ENCODE assay signal across 17 cellular contexts in the genomic region with DNA sequence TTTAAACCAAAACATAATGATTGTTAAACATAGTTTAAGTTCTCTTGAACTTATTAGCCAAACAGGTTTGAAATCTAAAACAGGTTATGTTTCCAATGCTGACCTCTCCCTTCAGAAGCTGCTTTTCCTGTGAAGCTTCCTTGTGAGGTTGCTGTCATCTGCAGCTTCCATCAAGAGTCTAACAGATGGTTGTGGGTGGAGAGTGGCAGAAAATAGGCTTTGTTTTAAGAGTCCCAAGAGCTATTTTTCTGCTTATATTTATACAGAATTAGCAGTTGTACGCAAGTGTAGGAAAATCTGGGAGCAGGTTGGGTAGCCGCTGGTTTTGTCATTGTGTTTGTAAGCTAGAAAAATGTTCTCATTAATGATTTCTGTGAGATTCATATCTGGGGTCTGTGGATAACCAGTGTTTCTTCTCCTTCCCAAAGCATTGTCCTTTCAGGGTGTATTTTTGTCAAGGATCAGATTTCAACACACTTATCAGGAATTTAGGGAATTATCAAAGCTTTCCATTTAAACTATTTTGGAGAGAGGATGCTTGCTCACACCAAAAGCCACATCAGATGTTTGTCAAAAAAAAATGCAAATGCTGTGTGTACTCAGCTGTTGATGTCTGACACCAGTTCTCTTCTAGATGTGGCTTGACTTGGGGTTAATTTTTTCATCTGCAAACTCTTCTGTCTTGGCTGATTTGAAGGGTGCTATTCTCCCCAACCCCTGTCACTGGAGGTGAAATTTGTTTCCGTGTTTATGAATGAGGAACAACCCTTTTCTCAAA.
"Had no signal": no experiment of that assay in that cellular context is flagged by ENCODE, and none has a peak within 500 bp of the region (broad histone marks: within the 10 kb centered on the region; RNA-seq: fewer than 3 reads in every experiment).

No MANE protein-coding gene starts in this region.

- H3K9me3 Mint-ChIP-seq: activated T-cell treated with anti-CD3 and anti-CD28 coated beads, Interleukin-2, amount 50 U/mL, for 72 hours; mesothelial cell of epicardium; nephron progenitor cell; stimulated activated effector memory CD8-positive, alpha-beta T cell treated with anti-CD3 and anti-CD28 coated beads, Interleukin-12 subunit alpha, Interleukin-12 subunit beta, amount 100 ng/mL, for 72 hours had no signal

- H3K27me3 Mint-ChIP-seq: activated naive CD8-positive, alpha-beta T cell had no signal

- ATAC-seq: activated T-cell treated with anti-CD3 and anti-CD28 coated beads, Interleukin-2, amount 50 U/mL, for 72 hours; left lobe of liver; sciatic nerve; stimulated activated effector memory CD8-positive, alpha-beta T cell treated with anti-CD3 and anti-CD28 coated beads, Interleukin-12 subunit alpha, Interleukin-12 subunit beta, amount 100 ng/mL, for 72 hours; upper lobe of right lung had no signal

- H3K36me3 Mint-ChIP-seq: activated naive CD8-positive, alpha-beta T cell; mesothelial cell of epicardium; stimulated activated effector memory CD8-positive, alpha-beta T cell treated with anti-CD3 and anti-CD28 coated beads, Interleukin-12 subunit alpha, Interleukin-12 subunit beta, amount 100 ng/mL, for 72 hours had no signal

- H3K27ac Mint-ChIP-seq: activated naive CD8-positive, alpha-beta T cell; activated T-cell treated with anti-CD3 and anti-CD28 coated beads, Interleukin-2, amount 50 U/mL, for 72 hours; mesothelial cell of epicardium; nephron progenitor cell; stimulated activated effector memory CD8-positive, alpha-beta T cell treated with anti-CD3 and anti-CD28 coated beads, Interleukin-12 subunit alpha, Interleukin-12 subunit beta, amount 100 ng/mL, for 72 hours had no signal

- H3K4me1 Mint-ChIP-seq: mesothelial cell of epicardium; nephron progenitor cell; stimulated activated effector memory CD8-positive, alpha-beta T cell treated with anti-CD3 and anti-CD28 coated beads, Interleukin-12 subunit alpha, Interleukin-12 subunit beta, amount 100 ng/mL, for 72 hours had no signal

- DNase-seq: activated CD4-positive, alpha-beta T cell treated with anti-CD3 and anti-CD28 coated beads, Interleukin-2, amount 50 U/mL, for 1 hour; activated CD8-positive, alpha-beta memory T cell treated with anti-CD3 and anti-CD28 coated beads for 24 hours; activated gamma-delta T cell treated with Interleukin-2 at 50 U/mL for 16 hours; activated T-cell treated with anti-CD3 and anti-CD28 coated beads, Interleukin-2, amount 50 U/mL, for 72 hours; cerebellar nuclear complex; cortex of kidney; head of caudate nucleus; kidney; nephron progenitor cell; nucleus accumbens; stimulated activated CD4-positive, alpha-beta T cell treated with anti-CD3 and anti-CD28 coated beads, Interleukin-4, amount 100 ng/mL, for 24 hours; upper lobe of right lung had no signal

- H3K4me3 Mint-ChIP-seq: activated naive CD8-positive, alpha-beta T cell; activated T-cell treated with anti-CD3 and anti-CD28 coated beads, Interleukin-2, amount 50 U/mL, for 72 hours; mesothelial cell of epicardium; nephron progenitor cell; stimulated activated effector memory CD8-positive, alpha-beta T cell treated with anti-CD3 and anti-CD28 coated beads, Interleukin-12 subunit alpha, Interleukin-12 subunit beta, amount 100 ng/mL, for 72 hours had no signal
